In genomic region chr11:720642-721346, GRCh38 we compare ENCODE assay signal across 9 cellular contexts. TPM values are rescaled to one million over a fixed set of nuclear protein-coding genes. Genes with fewer than 3 reads are reported as not detected.
DNase-seq lines count a peak whose midpoint lies in the region; ATAC-seq, FAIRE-seq and TF ChIP-seq lines count a peak whose summit lies in the region.
"Had no signal": no experiment of that assay in that cellular context is flagged by ENCODE, and none has a peak within 500 bp of the region (broad histone marks: within the 10 kb centered on the region; RNA-seq: fewer than 3 reads in every experiment).

No MANE protein-coding gene starts in this region.

- H3K36me3 ChIP-seq in endothelial cell of umbilical vein (ENCODE audit: control insufficient read depth in 2 of 2, extremely low read depth in 1 of 2, insufficient read depth in 2 of 2, low read length in 2 of 2), result no peaks in the 10 kb centered on the region

- no peaks in the 10 kb centered on the region for H3K36me3 Mint-ChIP-seq in activated CD4-positive, alpha-beta T cell treated with anti-CD3 and anti-CD28 coated beads for 36 hours (ENCODE audit: low read depth)
- no peaks in the 10 kb centered on the region for H3K36me3 Mint-ChIP-seq in T-cell
- H3K36me3 Mint-ChIP-seq in stimulated activated naive B cell treated with anti-CD40 and anti-IgM and Interleukin-4, amounts not matched to agents 10 μg/mL and 1 μg/mL and 100 μg/mL, for 72 hours, result no peaks in the 10 kb centered on the region

- FAIRE-seq in endothelial cell of umbilical vein (lab: Jason Lieb, UNC), result no peak

- H3K4me2 ChIP-seq in endothelial cell of umbilical vein (ENCODE audit: insufficient read depth, low read length), result no peak overlapping the region

- H4K20me1 ChIP-seq in endothelial cell of umbilical vein (replicated peaks; ENCODE audit: control insufficient read depth, extremely low read depth, insufficient read depth, low read length), result no peaks in the 10 kb centered on the region

- CTCF ChIA-PET in activated CD4-positive, alpha-beta T cell treated with anti-CD3 and anti-CD28 coated beads for 36 hours (lab: Charles Lee), result interaction anchor here (0.8 to 1.2 kb wide), 2 partner anchors 21 to 166 kb away, joined by 4 to 5 read pairs; no protein-coding TSS in a partner anchor
- CTCF ChIA-PET in T-cell (lab: Charles Lee), result no interaction called here
- CTCF ChIA-PET in endothelial cell of umbilical vein (lab: Charles Lee), result interaction anchor here (0.6 to 2.0 kb wide), 7 partner anchors 9 to 166 kb away, joined by 3 to 8 read pairs (median 4); no protein-coding TSS in a partner anchor

- intact Hi-C loops in activated CD4-positive, alpha-beta T cell treated with anti-CD3 and anti-CD28 coated beads for 36 hours (cut with DNase I, micrococcal nuclease), result loop anchor here (5.0 kb wide), 2 partner anchors 58 to 183 kb away; partner anchors contain the start of genes HRAS (in 1 of the 2) and LRRC56 (in 1 of the 2)
- intact Hi-C loops in endothelial cell of umbilical vein (cut with micrococcal nuclease), result no loop called here

- no peaks in the 10 kb centered on the region for H3K79me2 ChIP-seq in endothelial cell of umbilical vein (ENCODE audit: control insufficient read depth, insufficient read depth, low read length)

- H3K9me3 Mint-ChIP-seq in activated CD4-positive, alpha-beta T cell treated with anti-CD3 and anti-CD28 coated beads for 36 hours (ENCODE audit: low read depth), result no peaks in the 10 kb centered on the region
- H3K9me3 Mint-ChIP-seq in T-cell, result peaks cover 0 to 3% (median 0%) of the 10 kb centered on the region in 3 donors
- H3K9me3 Mint-ChIP-seq in stimulated activated naive B cell treated with anti-CD40 and anti-IgM and Interleukin-4, amounts not matched to agents 10 μg/mL and 1 μg/mL and 100 μg/mL, for 72 hours, result no peaks in the 10 kb centered on the region

- H3K27ac Mint-ChIP-seq in activated CD4-positive, alpha-beta T cell treated with anti-CD3 and anti-CD28 coated beads for 36 hours, result no peak overlapping the region
- no peak overlapping the region for H3K27ac Mint-ChIP-seq in T-cell
- H3K27ac Mint-ChIP-seq in stimulated activated naive B cell treated with anti-CD40 and anti-IgM and Interleukin-4, amounts not matched to agents 10 μg/mL and 1 μg/mL and 100 μg/mL, for 72 hours, result no peak overlapping the region

- no peak for TF ChIP-seq POLR2A in endothelial cell of umbilical vein (IDR thresholded peaks at IDR 0.05; ENCODE audit: low read depth, low read length)

- peaks cover 22 to 23% of the 10 kb centered on the region in 2 experiments for H3K27me3 ChIP-seq in endothelial cell of umbilical vein (ENCODE audit: control insufficient read depth in 2 of 2, insufficient read depth in 2 of 2, low read length in 2 of 2)

- H3K4me3 ChIP-seq in endothelial cell of umbilical vein (replicated peaks in 1 of 3; ENCODE audit: insufficient read depth in 1 of 3, low read depth in 1 of 3, low read length in 3 of 3), result no peak overlapping the region

- no peaks in the 10 kb centered on the region for H3K9me1 ChIP-seq in endothelial cell of umbilical vein (replicated peaks; ENCODE audit: control insufficient read depth, extremely low read depth, insufficient read depth, low read length)

- peak; percentile 41 for ATAC-seq in activated CD4-positive, alpha-beta T cell treated with anti-CD3 and anti-CD28 coated beads for 36 hours
- ATAC-seq in T-cell (replicated peaks in 1 of 4) (peak in 3 of 4 experiments; percentile 21 to 69 (median 37)), HG03378 (IDR thresholded peaks at IDR 0.05; ENCODE audit: unreplicated experiment) (no peak), GM21529 (IDR thresholded peaks at IDR 0.05; ENCODE audit: unreplicated experiment) (no peak)
- ATAC-seq in stimulated activated naive B cell treated with anti-CD40 and anti-IgM and Interleukin-4, amounts not matched to agents 10 μg/mL and 1 μg/mL and 100 μg/mL, for 72 hours (replicated peaks), result peak in 1 of 2 donors; percentile 56

- peak; percentile 44 for DNase-seq in activated CD4-positive, alpha-beta T cell treated with anti-CD3 and anti-CD28 coated beads for 36 hours
- no peak for DNase-seq in activated CD4-positive, alpha-beta T cell treated with anti-CD3 and anti-CD28 coated beads for 1 hour
- DNase-seq in T-cell (peak in 9 of 34 experiments; percentile 13 to 59 (median 40)), endothelial cell of umbilical vein (ENCODE audit: low read depth, low spot score) (no peak), SIG-M5 treated with dmso at 0.1 percent for 504 hours (lab: John Stamatoyannopoulos, UW; ENCODE audit: unreplicated experiment) (no peak)
- DNase-seq in stimulated activated naive B cell treated with anti-CD40 and anti-IgM and Interleukin-4, amounts not matched to agents 10 μg/mL and 1 μg/mL and 100 μg/mL, for 72 hours, result no peak

- peaks cover 12% of the 10 kb centered on the region for H3K4me1 Mint-ChIP-seq in activated CD4-positive, alpha-beta T cell treated with anti-CD3 and anti-CD28 coated beads for 36 hours
- peaks cover 6 to 24% (median 13%) of the 10 kb centered on the region in 3 donors for H3K4me1 Mint-ChIP-seq in T-cell
- peaks cover 19 to 34% of the 10 kb centered on the region in 2 donors for H3K4me1 Mint-ChIP-seq in stimulated activated naive B cell treated with anti-CD40 and anti-IgM and Interleukin-4, amounts not matched to agents 10 μg/mL and 1 μg/mL and 100 μg/mL, for 72 hours

- dilution Hi-C loops in endothelial cell of umbilical vein (cut with MboI; ENCODE audit: extremely low pct_ligation_motif_present, low sequenced_read_pairs), result no loop called here

- H3K9ac ChIP-seq in endothelial cell of umbilical vein (replicated peaks; ENCODE audit: extremely low read depth, insufficient read depth, low read length), result no peak overlapping the region

- no peak for TF ChIP-seq CTCF in endothelial cell of umbilical vein (IDR thresholded peaks at IDR 0.05; ENCODE audit: extremely low read depth in 1 of 2, insufficient read depth in 1 of 2, low read depth in 1 of 2, low read length in 2 of 2)

- BruUV-seq in endothelial cell of umbilical vein (replicated peaks; lab: Mats Ljungman, UMichigan), result no TSS peak

- peak overlapping the region; percentile 31 for H2AFZ ChIP-seq in endothelial cell of umbilical vein (ENCODE audit: low read depth, low read length)

- no peak overlapping the region for H3K4me3 Mint-ChIP-seq in activated CD4-positive, alpha-beta T cell treated with anti-CD3 and anti-CD28 coated beads for 36 hours
- peak overlapping the region in 2 of 3 donors; percentile 56 to 77 for H3K4me3 Mint-ChIP-seq in T-cell
- peak overlapping the region; percentile 80 to 82 for H3K4me3 Mint-ChIP-seq in stimulated activated naive B cell treated with anti-CD40 and anti-IgM and Interleukin-4, amounts not matched to agents 10 μg/mL and 1 μg/mL and 100 μg/mL, for 72 hours

- peaks cover 3% of the 10 kb centered on the region for H3K4me1 ChIP-seq in endothelial cell of umbilical vein (ENCODE audit: control insufficient read depth, extremely low read depth, insufficient read depth, low read length)

- POLR2A ChIA-PET in activated CD4-positive, alpha-beta T cell treated with anti-CD3 and anti-CD28 coated beads for 36 hours (lab: Charles Lee), result no interaction called here
- POLR2A ChIA-PET in T-cell (lab: Charles Lee), result no interaction called here
- POLR2A ChIA-PET in endothelial cell of umbilical vein (lab: Charles Lee), result interaction anchor here (0.6 kb wide), 1 partner anchor 22 kb away, joined by 5 read pairs; no protein-coding TSS in a partner anchor

- H3K27ac ChIP-seq in endothelial cell of umbilical vein (ENCODE audit: insufficient read depth, low read depth, low read length), result no peak overlapping the region
- H3K27ac ChIP-seq: C4-2B had no signal

- peaks cover 25% of the 10 kb centered on the region for H3K27me3 Mint-ChIP-seq in activated CD4-positive, alpha-beta T cell treated with anti-CD3 and anti-CD28 coated beads for 36 hours
- peaks cover 11 to 14% of the 10 kb centered on the region in 2 donors for H3K27me3 Mint-ChIP-seq in T-cell
- H3K27me3 Mint-ChIP-seq in stimulated activated naive B cell treated with anti-CD40 and anti-IgM and Interleukin-4, amounts not matched to agents 10 μg/mL and 1 μg/mL and 100 μg/mL, for 72 hours, result peaks cover 6 to 42% of the 10 kb centered on the region in 2 donors

- no peaks in the 10 kb centered on the region for H3K9me3 ChIP-seq in endothelial cell of umbilical vein (replicated peaks; ENCODE audit: control insufficient read depth, insufficient read depth, low read length)

RNA-seq across cellular contexts. Expression of gene EPS8L2, which starts 14.8 kb away (rescaled TPM):
- total RNA-seq in activated CD4-positive, alpha-beta T cell treated with anti-CD3 and anti-CD28 coated beads for 36 hours, result 10 to 100 TPM in 1 of 2 experiments, 1 to 10 TPM in 1; 8.0 to 10.5 TPM
- total RNA-seq in T-cell (10 to 100 TPM in 4 of 5 donors, 1 to 10 TPM in 1; 7.5 to 18.5 (median 14.6) TPM), endothelial cell of umbilical vein (6.0 and 12.5 TPM in 2 replicates)
- polyA plus RNA-seq in endothelial cell of umbilical vein, result 5.2 and 5.9 TPM in 2 replicates
- polyA plus RNA-seq in endothelial cell of umbilical vein (2011; cell fraction: cytosol; rRNA removed), result 2.6 and 2.9 TPM in 2 replicates
- polyA plus RNA-seq in endothelial cell of umbilical vein (2011; cell fraction: nucleus; rRNA removed), result 33.6 and 35.0 TPM in 2 replicates
- polyA plus RNA-seq in endothelial cell of umbilical vein (2012), result 6.1 and 6.6 TPM in 2 replicates
- polyA minus RNA-seq in endothelial cell of umbilical vein, result 4.6 and 7.9 TPM in 2 replicates
- 20.3 TPM for polyA minus RNA-seq in endothelial cell of umbilical vein (2011; cell fraction: cytosol; rRNA and poly(A)+ RNA removed)
- 3.1 and 6.7 TPM in 2 replicates for polyA minus RNA-seq in endothelial cell of umbilical vein (2011; cell fraction: nucleus; rRNA and poly(A)+ RNA removed)

RNA-seq across cellular contexts. Expression of gene TMEM80, which starts 25.2 kb away (rescaled TPM):
- 10 to 100 TPM; 11.4 to 11.9 TPM for total RNA-seq in activated CD4-positive, alpha-beta T cell treated with anti-CD3 and anti-CD28 coated beads for 36 hours
- total RNA-seq in T-cell (10 to 100 TPM; 21.2 to 43.9 (median 42.4) TPM), endothelial cell of umbilical vein (24.1 and 26.6 TPM in 2 replicates)
- polyA plus RNA-seq in endothelial cell of umbilical vein, result 17.9 and 21.2 TPM in 2 replicates
- 13.2 and 15.4 TPM in 2 replicates for polyA plus RNA-seq in endothelial cell of umbilical vein (2011; cell fraction: cytosol; rRNA removed)
- 29.6 and 31.8 TPM in 2 replicates for polyA plus RNA-seq in endothelial cell of umbilical vein (2011; cell fraction: nucleus; rRNA removed)
- polyA plus RNA-seq in endothelial cell of umbilical vein (2012), result 20.6 and 23.9 TPM in 2 replicates
- polyA minus RNA-seq in endothelial cell of umbilical vein, result 10.6 and 10.8 TPM in 2 replicates
- 4.8 TPM for polyA minus RNA-seq in endothelial cell of umbilical vein (2011; cell fraction: cytosol; rRNA and poly(A)+ RNA removed)
- polyA minus RNA-seq in endothelial cell of umbilical vein (2011; cell fraction: nucleus; rRNA and poly(A)+ RNA removed), result 9.1 and 11.3 TPM in 2 replicates

RNA-seq across cellular contexts. Expression of gene DEAF1, which starts 25.8 kb away (rescaled TPM):
- 10 to 100 TPM; 47.4 to 56.6 TPM for total RNA-seq in activated CD4-positive, alpha-beta T cell treated with anti-CD3 and anti-CD28 coated beads for 36 hours
- 100 to 1,000 TPM in 1 of 5 donors, 10 to 100 TPM in 4; 55.8 to 121 (median 57.3) TPM for total RNA-seq in T-cell
- 50.3 and 55.7 TPM in 2 replicates for total RNA-seq in endothelial cell of umbilical vein
- 43.6 and 45.5 TPM in 2 replicates for polyA plus RNA-seq in endothelial cell of umbilical vein
- polyA plus RNA-seq in endothelial cell of umbilical vein (2011; cell fraction: cytosol; rRNA removed), result 34.4 and 40.4 TPM in 2 replicates
- 25.1 and 25.8 TPM in 2 replicates for polyA plus RNA-seq in endothelial cell of umbilical vein (2011; cell fraction: nucleus; rRNA removed)
- polyA plus RNA-seq in endothelial cell of umbilical vein (2012), result 24.9 and 40.0 TPM in 2 replicates
- 24.6 and 26.4 TPM in 2 replicates for polyA minus RNA-seq in endothelial cell of umbilical vein
- 25.5 TPM for polyA minus RNA-seq in endothelial cell of umbilical vein (2011; cell fraction: cytosol; rRNA and poly(A)+ RNA removed)
- 17.8 and 22.2 TPM in 2 replicates for polyA minus RNA-seq in endothelial cell of umbilical vein (2011; cell fraction: nucleus; rRNA and poly(A)+ RNA removed)

RNA-seq across cellular contexts. Expression of gene TALDO1, which starts 26.5 kb away (rescaled TPM):
- total RNA-seq in activated CD4-positive, alpha-beta T cell treated with anti-CD3 and anti-CD28 coated beads for 36 hours, result 100 to 1,000 TPM; 239 to 246 TPM
- total RNA-seq in T-cell, result 100 to 1,000 TPM in 3 of 5 donors, 10 to 100 TPM in 2; 60.5 to 106 (median 102) TPM
- total RNA-seq in endothelial cell of umbilical vein, result 287 and 294 TPM in 2 replicates
- polyA plus RNA-seq in endothelial cell of umbilical vein, result 184 and 211 TPM in 2 replicates
- polyA plus RNA-seq in endothelial cell of umbilical vein (2011; cell fraction: cytosol; rRNA removed), result 234 and 253 TPM in 2 replicates
- 146 and 149 TPM in 2 replicates for polyA plus RNA-seq in endothelial cell of umbilical vein (2011; cell fraction: nucleus; rRNA removed)
- polyA plus RNA-seq in endothelial cell of umbilical vein (2012), result 262 and 325 TPM in 2 replicates
- polyA minus RNA-seq in endothelial cell of umbilical vein, result 79.6 and 84.8 TPM in 2 replicates
- polyA minus RNA-seq in endothelial cell of umbilical vein (2011; cell fraction: cytosol; rRNA and poly(A)+ RNA removed), result 117 TPM
- 19.6 and 30.7 TPM in 2 replicates for polyA minus RNA-seq in endothelial cell of umbilical vein (2011; cell fraction: nucleus; rRNA and poly(A)+ RNA removed)

RNA-seq across cellular contexts. Expression of gene GATD1, which starts 56.5 kb away (rescaled TPM):
- 10 to 100 TPM; 45.7 to 59.8 TPM for total RNA-seq in activated CD4-positive, alpha-beta T cell treated with anti-CD3 and anti-CD28 coated beads for 36 hours
- total RNA-seq in T-cell (10 to 100 TPM; 40.8 to 73.5 (median 70.2) TPM), endothelial cell of umbilical vein (78.5 and 83.1 TPM in 2 replicates)
- polyA plus RNA-seq in endothelial cell of umbilical vein, result 70.6 and 90.8 TPM in 2 replicates
- 23.5 and 35.8 TPM in 2 replicates for polyA plus RNA-seq in endothelial cell of umbilical vein (2011; cell fraction: cytosol; rRNA removed)
- 157 and 166 TPM in 2 replicates for polyA plus RNA-seq in endothelial cell of umbilical vein (2011; cell fraction: nucleus; rRNA removed)
- polyA plus RNA-seq in endothelial cell of umbilical vein (2012), result 27.8 and 37.9 TPM in 2 replicates
- polyA minus RNA-seq in endothelial cell of umbilical vein, result 25.3 and 36.3 TPM in 2 replicates
- polyA minus RNA-seq in endothelial cell of umbilical vein (2011; cell fraction: cytosol; rRNA and poly(A)+ RNA removed), result 27.4 TPM
- polyA minus RNA-seq in endothelial cell of umbilical vein (2011; cell fraction: nucleus; rRNA and poly(A)+ RNA removed), result 34.0 and 37.3 TPM in 2 replicates

Comparison
In these comparisons a context has a peak if more than half of its experiments do, and no peak if none do; other contexts are left out.
1. ATAC-seq: peak in activated CD4-positive, alpha-beta T cell treated with anti-CD3 and anti-CD28 coated beads for 36 hours (single experiment) and T-cell (3 of 4); none in HG03378 (single experiment) and GM21529 (single experiment).
2. CTCF ChIA-PET loops: an anchor here in activated CD4-positive, alpha-beta T cell treated with anti-CD3 and anti-CD28 coated beads for 36 hours (0.8 to 1.2 kb wide) and endothelial cell of umbilical vein (0.6 to 2.0 kb wide); none called in T-cell.